21 cellular contexts compared by ENCODE assay signal in the genomic region with DNA sequence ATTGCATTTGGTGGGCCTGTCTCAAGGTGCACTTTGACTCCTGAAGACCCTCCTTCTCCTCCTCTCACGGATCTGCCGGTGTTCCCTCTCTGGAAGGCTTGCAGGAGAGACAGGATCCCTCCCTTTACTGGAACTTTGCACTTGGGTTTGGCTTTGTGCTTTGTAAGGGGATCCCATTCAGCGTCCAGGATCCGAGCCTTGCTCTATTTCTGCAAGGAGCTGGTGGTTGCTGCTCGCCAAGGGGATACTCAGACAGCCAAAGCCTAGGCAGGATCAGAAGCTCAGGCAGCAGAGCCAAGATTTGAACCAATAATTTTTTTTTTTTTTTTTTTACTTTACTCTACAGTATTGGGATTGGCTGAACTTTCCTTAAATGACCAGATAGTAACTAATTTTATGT. TPM values are rescaled to one million over a fixed set of nuclear protein-coding genes. Genes with fewer than 3 reads are reported as not detected.
DNase-seq lines count a peak whose midpoint lies in the region; ATAC-seq, FAIRE-seq and TF ChIP-seq lines count a peak whose summit lies in the region.
"Had no signal": no experiment of that assay in that cellular context is flagged by ENCODE, and none has a peak within 500 bp of the region (broad histone marks: within the 10 kb centered on the region; RNA-seq: fewer than 3 reads in every experiment).

No MANE protein-coding gene starts in this region.

- H4K20me1 ChIP-seq in MM.1S (ENCODE audit: insufficient read depth, low read length) = peaks cover 60% of the 10 kb centered on the region

- H3K9me2 ChIP-seq in MM.1S (replicated peaks; ENCODE audit: insufficient read depth, low read length) = no peaks in the 10 kb centered on the region

- intact Hi-C loops in left lung (cut with DNase I) = no loop called here

- ATAC-seq in left lung = peak; percentile 16
- no peak for ATAC-seq in HG03108 (IDR thresholded peaks at IDR 0.05; ENCODE audit: unreplicated experiment)

- TF ChIP-seq CTCF in MM.1S (IDR thresholded peaks at IDR 0.05; ENCODE audit: low read length) (no peak), brain (conservative IDR thresholded peaks at IDR 0.05) (no peak), left lung (IDR thresholded peaks at IDR 0.05) (no peak)

- peaks cover 71% of the 10 kb centered on the region for H3K4me1 Mint-ChIP-seq in brain

- peak overlapping the region in 4 of 5 experiments; percentile 46 to 85 (median 65) for H3K27ac Mint-ChIP-seq in brain
- H3K27ac Mint-ChIP-seq: activated naive CD4-positive, alpha-beta T cell treated with anti-CD3 and anti-CD28 coated beads, Interleukin-2, amount 50 U/mL, for 24 hours had no signal

- DNase-seq in MM.1S (no peak), left lung (no peak), GM12892 (ENCODE audit: insufficient read length) (no peak)
- DNase-seq in activated CD8-positive, alpha-beta memory T cell treated with anti-CD3 and anti-CD28 coated beads, Interleukin-2, amount 50 U/mL, for 48 hours = no peak
- DNase-seq: activated T-cell treated with anti-CD3 and anti-CD28 coated beads for 4 hours; Caco-2; NCI-H1048; NCI-H2107; NCI-H82; retina; stimulated activated CD4-positive, alpha-beta T cell treated with anti-CD3 and anti-CD28 coated beads, Interleukin-2, amount 100 ng/mL, for 24 hours had no signal

- H3K9ac ChIP-seq in MM.1S (ENCODE audit: low read length) (no peak overlapping the region), stomach smooth muscle (ENCODE audit: low read length in 2 of 2) (peak overlapping the region in 1 of 2 donors; percentile 36)

- H3K27me3 ChIP-seq in MM.1S (replicated peaks; ENCODE audit: insufficient read depth, low read length) (no peaks in the 10 kb centered on the region), left lung (no peaks in the 10 kb centered on the region), stomach smooth muscle (ENCODE audit: control insufficient read depth in 1 of 2, insufficient read depth in 2 of 2, low read length in 2 of 2) (no peaks in the 10 kb centered on the region)
- H3K27me3 ChIP-seq: heart right ventricle, neutrophil had no signal

- no peak overlapping the region for H3K4me2 ChIP-seq in MM.1S (ENCODE audit: low read depth, low read length)

- H3K27me3 Mint-ChIP-seq in brain = no peaks in the 10 kb centered on the region
- H3K27me3 Mint-ChIP-seq: activated naive CD4-positive, alpha-beta T cell treated with anti-CD3 and anti-CD28 coated beads, Interleukin-2, amount 50 U/mL, for 24 hours had no signal

- H3K9me3 ChIP-seq in MM.1S (replicated peaks; ENCODE audit: insufficient read depth, low read length) = no peaks in the 10 kb centered on the region
- H3K9me3 ChIP-seq in left lung = no peaks in the 10 kb centered on the region
- no peaks in the 10 kb centered on the region for H3K9me3 ChIP-seq in stomach smooth muscle (ENCODE audit: control insufficient read depth in 2 of 2, low read length in 2 of 2)
- H3K9me3 ChIP-seq: Caco-2, heart right ventricle, neutrophil had no signal

- H3K4me1 ChIP-seq in MM.1S (ENCODE audit: low read length) = peaks cover 27% of the 10 kb centered on the region
- peaks cover 0 to 5% of the 10 kb centered on the region in 2 donors for H3K4me1 ChIP-seq in left lung
- H3K4me1 ChIP-seq in stomach smooth muscle (ENCODE audit: control insufficient read depth, insufficient read depth, low read length) = peaks cover 32% of the 10 kb centered on the region
- H3K4me1 ChIP-seq: Caco-2 had no signal

- H3K4me3 ChIP-seq in MM.1S (ENCODE audit: low read length) (no peak overlapping the region), left lung (no peak overlapping the region), stomach smooth muscle (ENCODE audit: low read length in 2 of 2) (no peak overlapping the region)
- H3K4me3 ChIP-seq: heart right ventricle had no signal

- H3K79me2 ChIP-seq in MM.1S (ENCODE audit: low read length) = peaks cover 99% of the 10 kb centered on the region

- peak overlapping the region in 1 of 5 experiments; percentile 56 for H3K4me3 Mint-ChIP-seq in brain
- H3K4me3 Mint-ChIP-seq: activated naive CD4-positive, alpha-beta T cell treated with anti-CD3 and anti-CD28 coated beads, Interleukin-2, amount 50 U/mL, for 24 hours had no signal

- H3F3A ChIP-seq in MM.1S (ENCODE audit: insufficient read depth, low read length) = peaks cover 4% of the 10 kb centered on the region; the same call in 1 of the 2 replicates

- TF ChIP-seq POLR2A in GM12892 (IDR thresholded peaks at IDR 0.05; ENCODE audit: low read depth, low read length) = no peak

- H3K36me3 ChIP-seq in MM.1S (replicated peaks; ENCODE audit: insufficient read depth, low read length) (no peaks in the 10 kb centered on the region; the same call in 1 of the 2 replicates), left lung (peaks cover 0 to 32% of the 10 kb centered on the region in 2 donors), stomach smooth muscle (ENCODE audit: control insufficient read depth in 2 of 2, insufficient read depth in 2 of 2, low read length in 2 of 2) (peaks cover 0 to 4% of the 10 kb centered on the region in 2 donors)

- FAIRE-seq in GM12892 (lab: Jason Lieb, UNC) = no peak
- FAIRE-seq: islet of Langerhans, RCC 7860, TTC549 had no signal

- H2AFZ ChIP-seq in MM.1S (ENCODE audit: low read length) = no peak overlapping the region

- H3K9me3 Mint-ChIP-seq in brain = no peaks in the 10 kb centered on the region
- H3K9me3 Mint-ChIP-seq: activated naive CD4-positive, alpha-beta T cell treated with anti-CD3 and anti-CD28 coated beads, Interleukin-2, amount 50 U/mL, for 24 hours had no signal

- H3K27ac ChIP-seq in MM.1S (ENCODE audit: low read length) = peak overlapping the region; percentile 10; the same call in 1 of the 2 replicates
- no peak overlapping the region for H3K27ac ChIP-seq in left lung
- peak overlapping the region; percentile 41 for H3K27ac ChIP-seq in stomach smooth muscle (ENCODE audit: low read length)
- H3K27ac ChIP-seq: HL-60, neutrophil had no signal

- H3K36me3 Mint-ChIP-seq in brain = peaks cover 60% of the 10 kb centered on the region

RNA-seq across cellular contexts. Expression of gene BCR, which starts 25.0 kb away (rescaled TPM):
- 52.6 TPM for polyA plus RNA-seq in brain (ENCODE audit: insufficient read depth, low read depth, low replicate concordance)
- total RNA-seq in left lung = 10 to 100 TPM; 66.1 to 70.4 TPM
- 9.2 TPM for polyA plus RNA-seq in GM12892 (2012; ENCODE audit: missing spikeins)

Comparison
In these comparisons a context has a peak if more than half of its experiments do, and no peak if none do; other contexts are left out.
1. H3K27ac ChIP-seq: peak in MM.1S (single experiment) and stomach smooth muscle (single experiment); none in left lung (0 of 2).